22 cellular contexts compared by ENCODE assay signal in the genomic region with DNA sequence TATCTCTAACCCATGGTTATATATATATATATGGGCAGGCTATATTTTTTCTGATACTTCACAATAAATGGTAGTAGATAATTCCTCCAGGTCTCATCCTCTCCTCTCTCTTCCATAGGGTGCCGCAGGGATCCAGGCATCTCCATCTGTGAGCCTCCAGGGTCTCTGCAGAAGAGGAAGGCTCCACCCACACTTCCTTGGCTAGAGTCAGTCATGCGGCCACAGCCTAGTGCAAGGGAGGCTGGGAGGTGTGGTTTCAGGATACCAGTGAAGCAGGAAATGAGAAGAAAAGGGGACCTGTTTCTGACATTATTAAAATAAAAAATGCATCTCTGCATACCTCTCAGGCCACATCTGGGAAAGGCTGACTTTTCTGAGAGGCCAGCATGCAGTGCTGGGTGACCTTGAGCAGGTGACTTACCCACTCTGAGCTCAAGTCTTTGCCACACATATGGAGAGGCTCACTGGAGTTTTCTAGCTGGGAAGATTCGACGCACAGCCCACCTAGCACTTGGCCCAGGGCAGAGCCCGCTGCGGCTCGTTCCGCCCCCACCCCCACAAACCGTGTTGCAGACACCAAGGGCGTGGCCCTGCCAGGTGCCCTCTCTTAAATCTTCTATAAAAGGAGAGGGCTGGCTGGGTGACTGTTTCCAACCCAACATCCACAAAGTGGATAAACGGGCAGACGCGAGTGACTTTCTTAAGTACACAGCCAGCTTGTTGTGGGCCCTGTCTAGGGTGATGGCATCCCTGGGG. TPM values are rescaled to one million over a fixed set of nuclear protein-coding genes. Genes with fewer than 3 reads are reported as not detected.
DNase-seq lines count a peak whose midpoint lies in the region; ATAC-seq, FAIRE-seq and TF ChIP-seq lines count a peak whose summit lies in the region.
"Had no signal": no experiment of that assay in that cellular context is flagged by ENCODE, and none has a peak within 500 bp of the region (broad histone marks: within the 10 kb centered on the region; RNA-seq: fewer than 3 reads in every experiment).

No MANE protein-coding gene starts in this region.

- no peak for TF ChIP-seq CTCF in HepG2 (CRISPR knock-in tag; IDR thresholded peaks at IDR 0.05)
- TF ChIP-seq CTCF in right lobe of liver (IDR thresholded peaks at IDR 0.05) = no peak
- TF ChIP-seq CTCF in glutamatergic neuron (IDR thresholded peaks at IDR 0.05; ENCODE audit: partially characterized antibody, unreplicated experiment) = no peak
- TF ChIP-seq CTCF in coronary artery (IDR thresholded peaks at IDR 0.05) = no peak

- peak overlapping the region; percentile 46 for H3K4me3 Mint-ChIP-seq in glutamatergic neuron (ENCODE audit: unreplicated experiment)
- H3K4me3 Mint-ChIP-seq: CD4-positive, alpha-beta T cell had no signal

- DNase-seq in HepG2 (ENCODE audit: low spot score) (no peak), right lobe of liver (no peak), NCI-H69 (lab: John Stamatoyannopoulos, UW) (peak; percentile 42), glutamatergic neuron (no peak), NCI-H2227 (lab: John Stamatoyannopoulos, UW; ENCODE audit: unreplicated experiment) (no peak), coronary artery (ENCODE audit: low spot score) (no peak), SK-N-DZ (ENCODE audit: low spot score) (no peak)
- DNase-seq: BE2C; CD4-positive, alpha-beta T cell; COR-L47; GDM1; Kasumi-1; NCI-H1694; NCI-H2081; NCI-H446 treated with DMSO at 0.1 percent for 48 hours; NCI-H526 treated with DMSO at 0.1 percent for 48 hours; NK-92 treated with Interleukin-12 subunit alpha and Interleukin-12 subunit beta, amount 100 ng/mL, for 24 hours; SJCRH30 had no signal

- H3K9me3 Mint-ChIP-seq in glutamatergic neuron (ENCODE audit: unreplicated experiment) = peaks cover 5% of the 10 kb centered on the region
- H3K9me3 Mint-ChIP-seq: CD4-positive, alpha-beta T cell had no signal

- 19% methylated on average over 2 of the region's 13 CpGs for WGBS in HepG2 (ENCODE audit: low lambda C conversion rate)
- 73% methylated on average over 9 of the region's 13 CpGs for WGBS in right lobe of liver (ENCODE audit: insufficient coverage, low coverage, low lambda C conversion rate, missing lambda C conversion rate)

- no peak overlapping the region for H2AFZ ChIP-seq in HepG2 (ENCODE audit: low read length)

- peak overlapping the region; percentile 75 for H3K27ac Mint-ChIP-seq in glutamatergic neuron (ENCODE audit: unreplicated experiment)
- H3K27ac Mint-ChIP-seq: CD4-positive, alpha-beta T cell had no signal

- no peaks in the 10 kb centered on the region for H3K36me3 ChIP-seq in HepG2 (replicated peaks in 1 of 2; ENCODE audit: control insufficient read depth in 1 of 2, insufficient read depth in 2 of 2, low read length in 2 of 2)
- H3K36me3 ChIP-seq in right lobe of liver = no peaks in the 10 kb centered on the region
- H3K36me3 ChIP-seq: BE2C, SJCRH30 had no signal

- no peak overlapping the region for H3K4me3 ChIP-seq in HepG2 (replicated peaks in 1 of 3; ENCODE audit: insufficient read depth in 1 of 3, low read depth in 2 of 3, low read length in 3 of 3)
- H3K4me3 ChIP-seq in right lobe of liver = no peak overlapping the region
- H3K4me3 ChIP-seq in coronary artery = no peak overlapping the region
- H3K4me3 ChIP-seq: A549, SJCRH30 had no signal

- H3K9me3 ChIP-seq in HepG2 (ENCODE audit: low read length) (no peaks in the 10 kb centered on the region), right lobe of liver (no peaks in the 10 kb centered on the region)

- H3K36me3 Mint-ChIP-seq in glutamatergic neuron (ENCODE audit: unreplicated experiment) = peaks cover 10% of the 10 kb centered on the region

- H3K27ac ChIP-seq in HepG2 (ENCODE audit: extremely low read length, insufficient read depth, low read length) (no peak overlapping the region), right lobe of liver (no peak overlapping the region), coronary artery (no peak overlapping the region)
- H3K27ac ChIP-seq: SJCRH30 had no signal

- H3K4me1 ChIP-seq in HepG2 (ENCODE audit: insufficient read depth, low read length) (no peaks in the 10 kb centered on the region), right lobe of liver (no peaks in the 10 kb centered on the region)

- intact Hi-C loops in HepG2 (cut with micrococcal nuclease; ENCODE audit: unreplicated experiment) = no loop called here
- intact Hi-C loops in right lobe of liver (cut with DNase I) = no loop called here

- no TSS peak for BruUV-seq in HepG2 (replicated peaks; lab: Mats Ljungman, UMichigan)

- ATAC-seq in HepG2 = no peak
- no peak for ATAC-seq in right lobe of liver
- no peak for ATAC-seq in HG02840 (IDR thresholded peaks at IDR 0.05; ENCODE audit: low FRiP score, unreplicated experiment)
- ATAC-seq: A549 had no signal

- no peaks in the 10 kb centered on the region for H4K20me1 ChIP-seq in HepG2 (ENCODE audit: insufficient read depth, low read length)

- H3K27me3 Mint-ChIP-seq in glutamatergic neuron (ENCODE audit: unreplicated experiment) = peaks cover 10% of the 10 kb centered on the region

- no peak overlapping the region for H3K9ac ChIP-seq in HepG2 (ENCODE audit: insufficient read depth, low read depth, low read length)

- H3K79me2 ChIP-seq in HepG2 (ENCODE audit: insufficient read depth, low read length) = no peaks in the 10 kb centered on the region

- CTCF ChIA-PET in HepG2 (lab: Yijun Ruan, JAX; ENCODE audit: low intra/inter-chr PET ratio, low total read pairs) = no interaction called here

- no peak for TF ChIP-seq POLR2A in HepG2 (IDR thresholded peaks at IDR 0.05; ENCODE audit: insufficient read depth in 1 of 2, low read depth in 2 of 2, low read length in 2 of 2)
- TF ChIP-seq POLR2A in right lobe of liver (IDR thresholded peaks at IDR 0.05) = no peak

- H3K4me1 Mint-ChIP-seq in glutamatergic neuron (ENCODE audit: low read depth, unreplicated experiment) = peaks cover 45% of the 10 kb centered on the region

- H3K27me3 ChIP-seq in HepG2 (ENCODE audit: control insufficient read depth in 1 of 2, insufficient read depth in 2 of 2, low read length in 2 of 2) (peaks cover under 1 to 40% of the 10 kb centered on the region in 2 experiments; a peak in 3 of 5 replicates), right lobe of liver (no peaks in the 10 kb centered on the region)
- H3K27me3 ChIP-seq: BE2C, SJCRH30 had no signal

- FAIRE-seq in HepG2 (lab: Jason Lieb, UNC) = no peak
- FAIRE-seq: A549, GM18507 had no signal

- no peak for TF ChIP-seq EP300 in HepG2 (IDR thresholded peaks at IDR 0.05; ENCODE audit: low read depth in 2 of 2, low read length in 2 of 2)
- TF ChIP-seq EP300 in HepG2 (CRISPR knock-in tag; IDR thresholded peaks at IDR 0.05; ENCODE audit: borderline replicate concordance) = no peak

- POLR2A ChIA-PET in HepG2 (lab: Yijun Ruan, JAX) = no interaction called here

- in situ Hi-C loops in HepG2 (cut with HindIII; ENCODE audit: extremely low pct_ligation_motif_present, low pct_unique_long_range_greater_than_20kb) = no loop called here

- no peak for TF ChIP-seq RAD21 in HepG2 (CRISPR knock-in tag; IDR thresholded peaks at IDR 0.05)

- H3K4me2 ChIP-seq in HepG2 (ENCODE audit: low read depth, low read length) = no peak overlapping the region
- H3K4me2 ChIP-seq: A549 had no signal

TF ChIP-seq in HepG2, 621 proteins besides CTCF, POLR2A, EP300 and RAD21:
- TF ChIP-seq HOXD1 (CRISPR knock-in tag; IDR thresholded peaks at IDR 0.05) (no peak), ZNF768 (CRISPR knock-in tag; IDR thresholded peaks at IDR 0.05) (peak; percentile 56)

RNA-seq across cellular contexts. Expression of a gene that starts 47.9 kb away (rescaled TPM):
- total RNA-seq in HepG2 (2016; rRNA removed; fragmentation: Illumina TruSeq; extraction: Trizol) (not detected in 2 replicates), right lobe of liver (1 to 10 TPM; 1.1 to 5.9 (median 3.5) TPM), glutamatergic neuron (ENCODE audit: unreplicated experiment) (387 TPM)
- total RNA-seq in HepG2 (2016; cell fraction: cytosol; rRNA removed; fragmentation: Illumina TruSeq; extraction: Trizol; ENCODE audit: low read depth) = not detected in 2 replicates
- total RNA-seq in HepG2 (2016; cell fraction: insoluble cytoplasmic fraction; rRNA removed; fragmentation: Illumina TruSeq; extraction: Trizol) = not detected in 2 replicates
- total RNA-seq in HepG2 (2016; cell fraction: membrane; rRNA removed; fragmentation: Illumina TruSeq; extraction: Trizol) = not detected in 2 replicates
- total RNA-seq in HepG2 (2016; cell fraction: nucleus; rRNA removed; fragmentation: Illumina TruSeq; extraction: Trizol) = not detected in 2 replicates
- 0.03 TPM in 1 of 2 replicates, not detected in the other for polyA plus RNA-seq in HepG2 (2011; rRNA removed)
- polyA plus RNA-seq in HepG2 (2011; cell fraction: cytosol; rRNA removed) = not detected in 2 replicates
- polyA plus RNA-seq in HepG2 (2011; cell fraction: nucleus; rRNA removed) = not detected in 2 replicates
- polyA plus RNA-seq in HepG2 (2012) = not detected in 2 replicates
- polyA plus RNA-seq in HepG2 (2016; cell fraction: cytosol; fragmentation: Illumina TruSeq; extraction: Trizol; ENCODE audit: low read depth) = 0.08 TPM in 1 of 2 replicates, not detected in the other
- not detected in 2 replicates for polyA plus RNA-seq in HepG2 (2016; cell fraction: insoluble cytoplasmic fraction; fragmentation: Illumina TruSeq; extraction: Trizol; ENCODE audit: low read depth)
- not detected in 2 replicates for polyA plus RNA-seq in HepG2 (2016; cell fraction: membrane; fragmentation: Illumina TruSeq; extraction: Trizol; ENCODE audit: low read depth)
- not detected in 2 replicates for polyA plus RNA-seq in HepG2 (2016; cell fraction: nucleus; fragmentation: Illumina TruSeq; extraction: Trizol; ENCODE audit: insufficient read depth, low read depth)
- polyA minus RNA-seq in HepG2 (2011; rRNA and poly(A)+ RNA removed; ENCODE audit: low replicate concordance) = 12.4 TPM in 1 of 2 replicates, not detected in the other
- not detected in 2 replicates for polyA minus RNA-seq in HepG2 (2011; cell fraction: cytosol; rRNA and poly(A)+ RNA removed)
- polyA minus RNA-seq in HepG2 (2011; cell fraction: nucleus; rRNA and poly(A)+ RNA removed) = not detected in 2 replicates
- 23.3 and 26.1 TPM in 2 replicates for polyA plus RNA-seq in SK-N-DZ (2014; cell fraction: cytosol; rRNA removed)
- 9.9 and 12.6 TPM in 2 replicates for polyA plus RNA-seq in SK-N-DZ (2014; cell fraction: nucleus; rRNA removed)
- total RNA-seq: CD4-positive, alpha-beta T cell; MCF 10A; SJCRH30 had no signal

Comparison
In these comparisons a context has a peak if more than half of its experiments do, and no peak if none do; other contexts are left out.
1. RNA of a gene that starts 47.9 kb away (total RNA-seq): 387 TPM in glutamatergic neuron (single experiment); 1.1 to 5.9 TPM in right lobe of liver and not detected in HepG2; every median in the first group is over 10 times any median in the second.